ENCODE assay signal across 18 cellular contexts in the genomic region with DNA sequence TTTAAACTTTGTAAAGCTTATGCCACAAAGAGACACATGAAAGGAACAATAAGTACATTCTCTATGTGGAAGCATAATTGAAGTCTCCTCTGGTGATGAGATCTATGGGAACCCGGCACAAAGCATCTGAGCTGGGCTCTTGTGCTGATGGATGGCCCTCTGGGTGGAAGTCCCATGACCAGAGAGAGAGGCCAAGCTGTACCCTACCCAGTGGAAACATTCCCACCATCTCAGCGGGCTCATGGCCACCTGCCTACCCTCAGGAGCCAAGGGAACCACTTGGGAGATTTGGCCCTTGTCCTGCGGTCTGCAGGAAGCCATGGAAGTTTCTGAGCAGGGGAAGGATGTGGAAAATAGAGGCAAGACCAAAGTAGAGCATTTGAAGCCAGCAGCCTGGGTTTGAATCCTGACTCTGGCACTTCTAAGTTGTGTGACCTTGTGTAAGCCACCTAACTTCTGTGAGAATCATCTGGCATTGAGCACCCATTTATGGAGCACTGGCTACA. TPM values are rescaled to one million over a fixed set of nuclear protein-coding genes. Genes with fewer than 3 reads are reported as not detected.
A peak's percentile ranks its signal among the peaks of the same experiment; 100 is the strongest.
DNase-seq lines count a peak whose midpoint lies in the region; TF ChIP-seq lines count a peak whose summit lies in the region.
"Had no signal": no experiment of that assay in that cellular context is flagged by ENCODE, and none has a peak within 500 bp of the region (broad histone marks: within the 10 kb centered on the region; RNA-seq: fewer than 3 reads in every experiment).

No MANE protein-coding gene starts in this region.

- peaks cover 2% of the 10 kb centered on the region for H3K9me3 Mint-ChIP-seq in progenitor cell of endocrine pancreas (ENCODE audit: low read depth)
- H3K9me3 Mint-ChIP-seq: CD4-positive, alpha-beta T cell; CD8-positive, alpha-beta T cell had no signal

- no peaks in the 10 kb centered on the region for H3K4me1 Mint-ChIP-seq in progenitor cell of endocrine pancreas (ENCODE audit: low read depth)
- H3K4me1 Mint-ChIP-seq: B cell had no signal

- no peak for TF ChIP-seq EP300 in esophagus muscularis mucosa (IDR thresholded peaks at IDR 0.05)

- H3K36me3 ChIP-seq in esophagus muscularis mucosa (peaks cover 0 to 11% (median 0%) of the 10 kb centered on the region in 4 donors), MM.1S (replicated peaks; ENCODE audit: insufficient read depth, low read length) (no peaks in the 10 kb centered on the region)

- 90% methylated on average over 3 of the region's 3 CpGs for WGBS in esophagus muscularis mucosa

- H3K4me1 ChIP-seq in esophagus muscularis mucosa (peaks cover 0 to 58% (median 26%) of the 10 kb centered on the region in 4 donors), MM.1S (ENCODE audit: low read length) (no peaks in the 10 kb centered on the region)
- H3K4me1 ChIP-seq: BLaER1 treated with 17β-estradiol and CSF1 and Interleukin-3, amounts not matched to agents 10 nM and 100 nM; Caco-2 had no signal

- H3K9me3 ChIP-seq in esophagus muscularis mucosa (no peaks in the 10 kb centered on the region), MM.1S (replicated peaks; ENCODE audit: insufficient read depth, low read length) (no peaks in the 10 kb centered on the region)
- H3K9me3 ChIP-seq: Caco-2 had no signal

- H3F3A ChIP-seq in MM.1S (ENCODE audit: insufficient read depth, low read length): no peaks in the 10 kb centered on the region

- no peak overlapping the region for H3K27ac Mint-ChIP-seq in progenitor cell of endocrine pancreas
- H3K27ac Mint-ChIP-seq: B cell; CD4-positive, alpha-beta T cell; CD8-positive, alpha-beta T cell had no signal

- no peak for TF ChIP-seq CTCF in esophagus muscularis mucosa (IDR thresholded peaks at IDR 0.05)
- TF ChIP-seq CTCF in MM.1S (IDR thresholded peaks at IDR 0.05; ENCODE audit: low read length): no peak
- TF ChIP-seq CTCF in progenitor cell of endocrine pancreas (IDR thresholded peaks at IDR 0.05; ENCODE audit: unreplicated experiment): no peak

- no peak overlapping the region for H3K4me3 Mint-ChIP-seq in progenitor cell of endocrine pancreas (ENCODE audit: low read depth)
- H3K4me3 Mint-ChIP-seq: B cell; CD4-positive, alpha-beta T cell; CD8-positive, alpha-beta T cell had no signal

- no peaks in the 10 kb centered on the region for H3K9me2 ChIP-seq in MM.1S (replicated peaks; ENCODE audit: insufficient read depth, low read length)

- H3K4me2 ChIP-seq in MM.1S (ENCODE audit: low read depth, low read length): no peak overlapping the region
- H3K4me2 ChIP-seq: BLaER1 treated with 17β-estradiol and CSF1 and Interleukin-3, amounts not matched to agents 10 nM and 100 nM had no signal

- intact Hi-C loops in esophagus muscularis mucosa (cut with DNase I): no loop called here

- no peaks in the 10 kb centered on the region for H3K79me2 ChIP-seq in MM.1S (ENCODE audit: low read length)

- H3K27me3 ChIP-seq in esophagus muscularis mucosa (no peaks in the 10 kb centered on the region), MM.1S (replicated peaks; ENCODE audit: insufficient read depth, low read length) (no peaks in the 10 kb centered on the region)
- H3K27me3 ChIP-seq: BLaER1 treated with 17β-estradiol and CSF1 and Interleukin-3, amounts not matched to agents 10 nM and 100 nM had no signal

- no peak for TF ChIP-seq POLR2A in esophagus muscularis mucosa (IDR thresholded peaks at IDR 0.05; ENCODE audit: low read depth)

- no peak overlapping the region for H3K9ac ChIP-seq in MM.1S (ENCODE audit: low read length)
- H3K9ac ChIP-seq: BLaER1 treated with 17β-estradiol and CSF1 and Interleukin-3, amounts not matched to agents 10 nM and 100 nM had no signal

- H3K27me3 Mint-ChIP-seq in progenitor cell of endocrine pancreas: no peaks in the 10 kb centered on the region

- H4K20me1 ChIP-seq in MM.1S (ENCODE audit: insufficient read depth, low read length): no peaks in the 10 kb centered on the region
- H4K20me1 ChIP-seq: BLaER1 treated with 17β-estradiol and CSF1 and Interleukin-3, amounts not matched to agents 10 nM and 100 nM had no signal

- no peak overlapping the region for H2AFZ ChIP-seq in MM.1S (ENCODE audit: low read length)

- H3K4me3 ChIP-seq in esophagus muscularis mucosa: no peak overlapping the region
- H3K4me3 ChIP-seq in MM.1S (ENCODE audit: low read length): no peak overlapping the region
- H3K4me3 ChIP-seq: BLaER1 treated with 17β-estradiol and CSF1 and Interleukin-3, amounts not matched to agents 10 nM and 100 nM; GM12878 had no signal

- H3K36me3 Mint-ChIP-seq in progenitor cell of endocrine pancreas (ENCODE audit: insufficient read depth): peaks cover 11% of the 10 kb centered on the region
- H3K36me3 Mint-ChIP-seq: CD8-positive, alpha-beta T cell had no signal

- H3K27ac ChIP-seq in esophagus muscularis mucosa (replicated peaks in 1 of 4): no peak overlapping the region
- no peak overlapping the region for H3K27ac ChIP-seq in MM.1S (ENCODE audit: low read length)
- H3K27ac ChIP-seq: BLaER1 treated with 17β-estradiol and CSF1 and Interleukin-3, amounts not matched to agents 10 nM and 100 nM; C4-2B had no signal

- DNase-seq in esophagus muscularis mucosa (ENCODE audit: extremely low spot score) (peak; percentile 84), medulla oblongata (ENCODE audit: extremely low spot score) (peak; percentile 54), ureter (ENCODE audit: low spot score) (peak; percentile 10), MM.1S (no peak), progenitor cell of endocrine pancreas (ENCODE audit: low spot score, unreplicated experiment) (no peak), LoVo (ENCODE audit: low spot score) (no peak)
- DNase-seq: 8988T; ACHN; Caco-2; Calu3; CD4-positive, alpha-beta T cell; CD8-positive, alpha-beta T cell; DMS79 treated with DMSO at 0.1 percent for 48 hours; GF-D8 had no signal

RNA-seq across cellular contexts. Expression of gene MINDY4, which starts 54.1 kb away (rescaled TPM):
- 10 to 100 TPM in 3 of 4 donors, 1 to 10 TPM in 1; 8.4 to 31.1 (median 20.2) TPM for total RNA-seq in esophagus muscularis mucosa
- 16.8 TPM for total RNA-seq in ureter
- total RNA-seq in progenitor cell of endocrine pancreas: 14.3 and 15.5 TPM in 2 replicates

Comparison
In these comparisons a context has a peak if more than half of its experiments do, and no peak if none do; other contexts are left out.
1. DNase-seq: peak in esophagus muscularis mucosa (single experiment), medulla oblongata (single experiment) and ureter (single experiment); none in MM.1S (single experiment), progenitor cell of endocrine pancreas (single experiment) and LoVo (single experiment).